ENCODE assay signal across 11 cellular contexts in the genomic region with DNA sequence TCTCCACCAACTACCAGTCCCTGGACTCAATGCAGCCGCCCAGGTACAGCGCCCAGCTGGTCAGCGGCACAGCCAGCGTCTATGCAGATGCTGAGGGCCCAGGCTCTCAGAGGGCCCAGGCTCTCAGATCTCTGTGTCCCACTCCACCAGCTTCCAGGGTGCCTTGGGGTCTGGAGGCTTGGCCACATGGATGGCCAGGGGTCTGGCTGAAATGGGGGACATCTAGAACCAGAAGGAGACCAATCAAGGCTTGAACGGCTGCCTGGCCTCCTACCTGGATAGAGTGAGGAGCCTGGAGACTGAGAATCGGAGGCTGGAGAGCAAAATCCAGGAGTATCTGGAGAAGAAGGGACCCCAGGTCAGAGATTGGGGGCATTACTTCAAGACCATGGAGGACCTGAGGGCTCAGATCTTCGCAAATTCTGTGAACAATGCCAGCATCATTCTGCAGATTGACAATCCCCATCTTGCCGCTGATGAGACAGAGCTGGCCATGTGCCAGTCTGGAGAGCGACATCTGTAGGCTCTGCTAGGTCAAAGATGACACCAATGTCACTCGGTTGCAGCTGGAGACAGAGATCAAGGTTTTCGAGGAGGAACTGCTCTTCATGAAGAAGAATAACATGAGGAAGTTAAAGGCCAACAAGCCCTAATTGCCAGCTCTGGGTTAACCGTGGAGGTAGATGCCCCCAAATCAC. TPM values are rescaled to one million over a fixed set of nuclear protein-coding genes. Genes with fewer than 3 reads are reported as not detected.
DNase-seq lines count a peak whose midpoint lies in the region; ATAC-seq and TF ChIP-seq lines count a peak whose summit lies in the region.
"Had no signal": no experiment of that assay in that cellular context is flagged by ENCODE, and none has a peak within 500 bp of the region (broad histone marks: within the 10 kb centered on the region; RNA-seq: fewer than 3 reads in every experiment).

No MANE protein-coding gene starts in this region.

- no peak overlapping the region for H3K4me3 Mint-ChIP-seq in activated CD4-positive, alpha-beta T cell treated with anti-CD3 and anti-CD28 coated beads for 36 hours

- H3K4me3 ChIP-seq in Jurkat, Clone E6-1 (ENCODE audit: low read length) = no peak overlapping the region
- no peak overlapping the region for H3K4me3 ChIP-seq in lower lobe of right lung
- H3K4me3 ChIP-seq: BLaER1 had no signal

- H3K4me1 ChIP-seq in lower lobe of right lung = no peaks in the 10 kb centered on the region

- no peaks in the 10 kb centered on the region for H3K9me3 ChIP-seq in lower lobe of right lung
- H3K9me3 ChIP-seq: BLaER1 had no signal

- no peaks in the 10 kb centered on the region for H3K36me3 Mint-ChIP-seq in activated CD4-positive, alpha-beta T cell treated with anti-CD3 and anti-CD28 coated beads for 36 hours (ENCODE audit: low read depth)

- peak; percentile 81 for ATAC-seq in activated CD4-positive, alpha-beta T cell treated with anti-CD3 and anti-CD28 coated beads for 36 hours
- ATAC-seq in lower lobe of right lung (peak in 1 of 2 donors; percentile 41), HG02973 (IDR thresholded peaks at IDR 0.05; ENCODE audit: unreplicated experiment) (no peak), GM18873 (IDR thresholded peaks at IDR 0.05; ENCODE audit: low FRiP score, unreplicated experiment) (no peak)

- peaks cover 11% of the 10 kb centered on the region for H3K4me1 Mint-ChIP-seq in activated CD4-positive, alpha-beta T cell treated with anti-CD3 and anti-CD28 coated beads for 36 hours

- peak; percentile 39 for DNase-seq in Jurkat, Clone E6-1 (ENCODE audit: low read depth, low spot score)
- peak; percentile 78 for DNase-seq in activated CD4-positive, alpha-beta T cell treated with anti-CD3 and anti-CD28 coated beads for 36 hours
- DNase-seq in lower lobe of right lung (peak; percentile 66), T1000 (lab: John Stamatoyannopoulos, UW) (no peak), dermis blood vessel endothelial cell (no peak)
- DNase-seq: NK-92 treated with Interleukin-12 subunit alpha and Interleukin-12 subunit beta, amount 100 ng/mL, for 24 hours had no signal

- no peaks in the 10 kb centered on the region for H3K36me3 ChIP-seq in lower lobe of right lung
- H3K36me3 ChIP-seq: BLaER1 had no signal

- peak; percentile 11; the same call in 1 of the 2 replicates for TF ChIP-seq CTCF in 22Rv1 (IDR thresholded peaks at IDR 0.05)
- no peak for TF ChIP-seq CTCF in lower lobe of right lung (IDR thresholded peaks at IDR 0.05)

- CTCF ChIA-PET in activated CD4-positive, alpha-beta T cell treated with anti-CD3 and anti-CD28 coated beads for 36 hours (lab: Charles Lee) = interaction anchor here (0.7 to 3.0 kb wide), 13 partner anchors 11 to 418 kb away, joined by 3 to 15 read pairs (median 3); partner anchors contain the start of genes HMGA1 and LEMD2

- H3K27ac Mint-ChIP-seq in activated CD4-positive, alpha-beta T cell treated with anti-CD3 and anti-CD28 coated beads for 36 hours = no peak overlapping the region

- intact Hi-C loops in activated CD4-positive, alpha-beta T cell treated with anti-CD3 and anti-CD28 coated beads for 36 hours (cut with DNase I, micrococcal nuclease) = loop anchor here in 1 of 2 experiments (1.0 kb wide), 1 partner anchor 26 kb away; no protein-coding TSS in a partner anchor
- intact Hi-C loops in lower lobe of right lung (cut with DNase I) = no loop called here

- no peaks in the 10 kb centered on the region for H3K9me3 Mint-ChIP-seq in activated CD4-positive, alpha-beta T cell treated with anti-CD3 and anti-CD28 coated beads for 36 hours (ENCODE audit: low read depth)

- H3K27me3 ChIP-seq in lower lobe of right lung (ENCODE audit: low read depth) = no peaks in the 10 kb centered on the region
- H3K27me3 ChIP-seq: BLaER1 had no signal

- no peaks in the 10 kb centered on the region for H3K27me3 Mint-ChIP-seq in activated CD4-positive, alpha-beta T cell treated with anti-CD3 and anti-CD28 coated beads for 36 hours

- H3K27ac ChIP-seq in 22Rv1 (no peak overlapping the region), lower lobe of right lung (no peak overlapping the region)
- H3K27ac ChIP-seq: BLaER1 had no signal

- POLR2A ChIA-PET in activated CD4-positive, alpha-beta T cell treated with anti-CD3 and anti-CD28 coated beads for 36 hours (lab: Charles Lee) = interaction anchor here (0.8 kb wide), 1 partner anchor 163 kb away, joined by 10 read pairs; no protein-coding TSS in a partner anchor

RNA-seq across cellular contexts. Expression of gene GRM4, which starts 44.1 kb away (rescaled TPM):
- polyA plus RNA-seq in Jurkat, Clone E6-1 (2012; ENCODE audit: insufficient read depth, insufficient read length) = 1.8 TPM
- total RNA-seq in activated CD4-positive, alpha-beta T cell treated with anti-CD3 and anti-CD28 coated beads for 36 hours = under 1 TPM in 1 of 2 experiments, not detected in 1; 0.11 TPM
- total RNA-seq in lower lobe of right lung (not detected), dermis blood vessel endothelial cell (not detected in 2 replicates)
- total RNA-seq: liver had no signal
- polyA plus RNA-seq: liver had no signal

RNA-seq across cellular contexts. Expression of gene HMGA1, which starts 46.7 kb away (rescaled TPM):
- 492 TPM for polyA plus RNA-seq in Jurkat, Clone E6-1 (2012; ENCODE audit: insufficient read depth, insufficient read length)
- total RNA-seq in activated CD4-positive, alpha-beta T cell treated with anti-CD3 and anti-CD28 coated beads for 36 hours = 100 to 1,000 TPM; 569 to 649 TPM
- total RNA-seq in lower lobe of right lung = 63.5 TPM
- 46.5 and 229 TPM in 2 replicates for total RNA-seq in dermis blood vessel endothelial cell

RNA-seq across cellular contexts. Expression of gene SMIM29, which starts 58.9 kb away (rescaled TPM):
- 21.1 TPM for polyA plus RNA-seq in Jurkat, Clone E6-1 (2012; ENCODE audit: insufficient read depth, insufficient read length)
- total RNA-seq in activated CD4-positive, alpha-beta T cell treated with anti-CD3 and anti-CD28 coated beads for 36 hours = 10 to 100 TPM; 15.8 to 16.3 TPM
- total RNA-seq in lower lobe of right lung (29.8 TPM), dermis blood vessel endothelial cell (16.4 and 24.3 TPM in 2 replicates)

Comparison
In these comparisons a context has a peak if more than half of its experiments do, and no peak if none do; other contexts are left out.
1. DNase-seq: peak in Jurkat, Clone E6-1 (single experiment), activated CD4-positive, alpha-beta T cell treated with anti-CD3 and anti-CD28 coated beads for 36 hours (single experiment) and lower lobe of right lung (single experiment); none in T1000 (single experiment) and dermis blood vessel endothelial cell (single experiment).